In the genomic region with DNA sequence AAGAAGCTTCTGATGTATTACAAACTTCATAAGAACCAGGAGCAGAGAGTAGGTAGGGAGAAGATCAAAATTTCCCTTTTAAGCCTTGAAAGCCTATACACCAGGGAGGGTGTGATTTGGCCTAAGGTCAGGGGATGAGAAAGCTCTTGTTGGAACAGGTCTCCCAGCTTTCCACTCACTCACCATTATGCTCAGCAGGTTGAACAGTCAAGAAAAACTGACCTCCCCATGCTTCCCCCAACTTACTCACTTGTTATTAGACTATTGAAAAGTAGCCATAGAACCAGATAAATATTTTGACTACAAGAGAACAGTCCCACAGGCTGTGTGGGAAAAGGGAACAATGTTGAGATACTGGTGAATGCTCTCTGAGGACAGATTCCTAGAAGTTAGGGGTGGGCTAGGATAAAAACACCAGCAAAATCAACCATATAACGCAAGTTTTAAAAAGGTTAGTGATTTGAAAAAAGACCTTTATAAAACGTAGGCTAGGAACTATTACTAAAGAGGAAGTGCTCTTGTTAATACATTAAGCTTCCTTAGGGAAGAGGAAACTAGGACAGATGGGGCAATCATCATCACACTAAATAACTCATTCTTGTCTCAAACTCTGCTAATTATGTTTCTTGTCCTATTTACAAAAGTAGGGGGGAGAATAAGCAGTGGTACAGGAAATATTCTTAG, we compare ENCODE assay signal across 16 cellular contexts. TPM values are rescaled to one million over a fixed set of nuclear protein-coding genes. Genes with fewer than 3 reads are reported as not detected.
DNase-seq lines count a peak whose midpoint lies in the region; ATAC-seq, FAIRE-seq and TF ChIP-seq lines count a peak whose summit lies in the region.
"Had no signal": no experiment of that assay in that cellular context is flagged by ENCODE, and none has a peak within 500 bp of the region (broad histone marks: within the 10 kb centered on the region; RNA-seq: fewer than 3 reads in every experiment).

No MANE protein-coding gene starts in this region.

- no peak for ATAC-seq in HG03432 (IDR thresholded peaks at IDR 0.05; ENCODE audit: unreplicated experiment)

- H3K27me3 ChIP-seq in ACC112 (ENCODE audit: insufficient read depth, low read length): no peaks in the 10 kb centered on the region
- H3K27me3 ChIP-seq in mammary epithelial cell (ENCODE audit: insufficient read depth, low read length): no peaks in the 10 kb centered on the region
- no peaks in the 10 kb centered on the region for H3K27me3 ChIP-seq in muscle layer of duodenum (ENCODE audit: low read depth, low read length)
- H3K27me3 ChIP-seq: BE2C had no signal

- 84% methylated on average over 2 of the region's 2 CpGs for WGBS in mammary epithelial cell (ENCODE audit: low coverage, missing lambda C conversion rate)

- peak overlapping the region; percentile 96 for H3K27ac Mint-ChIP-seq in HFFc6
- H3K27ac Mint-ChIP-seq: progenitor cell of endocrine pancreas had no signal

- no TSS peak for BruUV-seq in mammary epithelial cell (replicated peaks; lab: Mats Ljungman, UMichigan)

- dilution Hi-C loops in mammary epithelial cell (cut with HindIII; ENCODE audit: low sequenced_read_pairs): loop anchor here (5.0 kb wide), 1 partner anchor 37 kb away; no protein-coding TSS in a partner anchor

- H3K79me2 ChIP-seq in ACC112 (ENCODE audit: control insufficient read depth, insufficient read depth, low read length, unreplicated experiment) (no peaks in the 10 kb centered on the region), mammary epithelial cell (ENCODE audit: insufficient read depth, low read length) (peaks cover 23% of the 10 kb centered on the region)

- H2AFZ ChIP-seq in ACC112 (ENCODE audit: low read length, unreplicated experiment): no peak overlapping the region
- no peak overlapping the region for H2AFZ ChIP-seq in mammary epithelial cell (ENCODE audit: low read depth, low read length)

- H4K20me1 ChIP-seq in mammary epithelial cell (ENCODE audit: insufficient read depth, low read length): no peaks in the 10 kb centered on the region

- H3K9me3 ChIP-seq in mammary epithelial cell (replicated peaks; ENCODE audit: insufficient read depth, low read length) (no peaks in the 10 kb centered on the region), muscle layer of duodenum (ENCODE audit: control insufficient read depth in 1 of 2, low read length in 2 of 2) (no peaks in the 10 kb centered on the region)
- H3K9me3 ChIP-seq: BE2C had no signal

- H3K9ac ChIP-seq in mammary epithelial cell (ENCODE audit: insufficient read depth, low read length): peak overlapping the region; percentile 69

- no peak overlapping the region for H3K4me3 ChIP-seq in ACC112 (ENCODE audit: low read depth, low read length)
- H3K4me3 ChIP-seq in mammary epithelial cell (replicated peaks in 1 of 3; ENCODE audit: insufficient read depth in 1 of 3, low read depth in 2 of 3, low read length in 3 of 3): no peak overlapping the region
- no peak overlapping the region for H3K4me3 ChIP-seq in muscle layer of duodenum (ENCODE audit: low read depth in 1 of 2, low read length in 2 of 2)

- H3K4me1 Mint-ChIP-seq in HFFc6 (ENCODE audit: low read depth): peaks cover 100% of the 10 kb centered on the region

- H3K27ac ChIP-seq in ACC112 (ENCODE audit: low read depth, low read length) (peak overlapping the region; percentile 84; the same call in 1 of the 2 replicates), mammary epithelial cell (ENCODE audit: insufficient read depth, low read depth, low read length) (peak overlapping the region; percentile 98), muscle layer of duodenum (ENCODE audit: low read length) (peak overlapping the region; percentile 27)

- peaks cover 55% of the 10 kb centered on the region for H3K36me3 Mint-ChIP-seq in HFFc6 (ENCODE audit: low read depth)

- intact Hi-C loops in mammary epithelial cell (cut with micrococcal nuclease): loop anchor here (2.0 to 5.0 kb wide), 3 partner anchors 39 to 147 kb away; a partner anchor contains a TSS

- no peak for FAIRE-seq in RCC 7860 (lab: Jason Lieb, UNC)
- FAIRE-seq: H1 had no signal

- H3K9me3 Mint-ChIP-seq in HFFc6: no peaks in the 10 kb centered on the region

- in situ Hi-C loops in mammary epithelial cell (cut with MboI; ENCODE audit: low sequenced_read_pairs in 2 of 2): loop anchor here (5.0 kb wide), 1 partner anchor 42 kb away; a partner anchor contains a TSS
- in situ Hi-C loops in GM13976 (cut with MboI; ENCODE audit: low sequenced_read_pairs, unreplicated experiment): no loop called here

- CTCF ChIA-PET in mammary epithelial cell (lab: Charles Lee; ENCODE audit: low non-redundant PET): interaction anchor here (0.7 kb wide), 1 partner anchor 44 kb away, joined by 5 read pairs; no protein-coding TSS in a partner anchor

- DNase-seq in HFFc6: no peak
- DNase-seq in mammary epithelial cell: peak; percentile 74
- no peak for DNase-seq in GM13976 (ENCODE audit: low spot score)
- DNase-seq in RCC 7860 (ENCODE audit: low spot score): no peak
- DNase-seq in activated CD4-positive, alpha-beta T cell treated with anti-CD3 and anti-CD28 coated beads, Interleukin-2, amount 50 U/mL, for 1 hour: no peak
- DNase-seq: activated T-cell treated with anti-CD3 and anti-CD28 coated beads for 4 hours; BE2C; effector memory CD4-positive, alpha-beta T cell; NCI-H1105; stimulated activated CD4-positive, alpha-beta T cell treated with anti-CD3 and anti-CD28 coated beads, Interleukin-4, amount 100 ng/mL, for 24 hours; stimulated activated naive CD4-positive, alpha-beta T cell had no signal

- H3K27me3 Mint-ChIP-seq in HFFc6 (ENCODE audit: insufficient read depth): no peaks in the 10 kb centered on the region; the same call in 1 of the 2 replicates
- H3K27me3 Mint-ChIP-seq: progenitor cell of endocrine pancreas had no signal

- peak overlapping the region; percentile 68 for H3K4me2 ChIP-seq in mammary epithelial cell (ENCODE audit: insufficient read depth, low read depth, low read length)

- H3K4me1 ChIP-seq in ACC112 (ENCODE audit: control insufficient read depth, insufficient read depth, low read length, unreplicated experiment): peaks cover 47% of the 10 kb centered on the region
- H3K4me1 ChIP-seq in mammary epithelial cell (ENCODE audit: insufficient read depth, low read length): peaks cover 73% of the 10 kb centered on the region
- peaks cover 17 to 42% of the 10 kb centered on the region in 2 donors for H3K4me1 ChIP-seq in muscle layer of duodenum (ENCODE audit: control insufficient read depth in 1 of 2, insufficient read depth in 2 of 2, low read length in 2 of 2)

- peaks cover 16% of the 10 kb centered on the region; the same call in 1 of the 2 replicates for H3K36me3 ChIP-seq in ACC112 (ENCODE audit: insufficient read depth, low read length)
- H3K36me3 ChIP-seq in mammary epithelial cell (ENCODE audit: insufficient read depth, low read length): peaks cover 28% of the 10 kb centered on the region
- peaks cover 11 to 20% of the 10 kb centered on the region in 2 donors for H3K36me3 ChIP-seq in muscle layer of duodenum (ENCODE audit: control insufficient read depth in 1 of 2, insufficient read depth in 2 of 2, low read length in 2 of 2)

- TF ChIP-seq CTCF in HFFc6 (IDR thresholded peaks at IDR 0.05) (no peak), mammary epithelial cell (conservative IDR thresholded peaks at IDR 0.05 in 1 of 2, IDR thresholded peaks at IDR 0.05 in 1 of 2; ENCODE audit: extremely low read depth in 1 of 2, insufficient read depth in 1 of 2, low read depth in 1 of 2, low read length in 2 of 2) (no peak), GM13976 (IDR thresholded peaks at IDR 0.05; ENCODE audit: borderline replicate concordance, control extremely low read depth, extremely low read depth, insufficient read depth, missing control alignments) (no peak)

- peak overlapping the region; percentile 64 for H3K4me3 Mint-ChIP-seq in HFFc6

RNA-seq across cellular contexts. Expression of a gene that starts 30.9 kb away (rescaled TPM):
- 1 to 10 TPM; 2.3 to 5.7 (median 2.7) TPM for total RNA-seq in HFFc6 (2021; fragmentation: NEBNext Ultra II Directional; extraction: Animal tissue kit (Norgen Biotek cat#: 25700))
- total RNA-seq in mammary epithelial cell: 1 to 10 TPM; 1.8 to 3.3 TPM
- 0.59 TPM for polyA plus RNA-seq in mammary epithelial cell
- 1.7 TPM for polyA minus RNA-seq in mammary epithelial cell

RNA-seq across cellular contexts. Expression of a gene that starts 34.9 kb away (rescaled TPM):
- total RNA-seq in HFFc6 (2021; fragmentation: NEBNext Ultra II Directional; extraction: Animal tissue kit (Norgen Biotek cat#: 25700)): 1 to 10 TPM in 1 of 6 experiments, under 1 TPM in 5; 0.34 to 1.4 (median 0.62) TPM
- total RNA-seq in mammary epithelial cell: 1 to 10 TPM; 1.2 to 2.7 TPM
- 0.14 TPM for polyA plus RNA-seq in mammary epithelial cell
- 0.21 TPM for polyA minus RNA-seq in mammary epithelial cell

RNA-seq across cellular contexts. Expression of a gene that starts 44.0 kb away (rescaled TPM):
- 100 to 1,000 TPM; 126 to 150 (median 132) TPM for total RNA-seq in HFFc6 (2021; fragmentation: NEBNext Ultra II Directional; extraction: Animal tissue kit (Norgen Biotek cat#: 25700))
- total RNA-seq in mammary epithelial cell: 10 to 100 TPM; 74.7 to 76.3 TPM
- 48.6 TPM for polyA plus RNA-seq in mammary epithelial cell
- polyA minus RNA-seq in mammary epithelial cell: 134 TPM

Comparison
In these comparisons a context has a peak if more than half of its experiments do, and no peak if none do; other contexts are left out.
1. H3K27ac ChIP-seq: peak in every context shown above with its lines; median percentile 98 in mammary epithelial cell; 84 in ACC112; 27 in muscle layer of duodenum.